In genomic region chr6:154558984-154559383, GRCh38 we compare ENCODE assay signal across 17 cellular contexts.
"Had no signal": no experiment of that assay in that cellular context is flagged by ENCODE, and none has a peak within 500 bp of the region (broad histone marks: within the 10 kb centered on the region; RNA-seq: fewer than 3 reads in every experiment).

No MANE protein-coding gene starts in this region.

- DNase-seq: cortex of kidney; dorsolateral prefrontal cortex; effector CD8-positive, alpha-beta T cell; heart left ventricle; hippocampal formation; left colon; mammary epithelial cell; naive thymus-derived CD4-positive, alpha-beta T cell; psoas muscle; sigmoid colon; stimulated activated CD4-positive, alpha-beta T cell treated with anti-CD3 and anti-CD28 coated beads, Interleukin-12 subunit alpha, Interleukin-12 subunit beta, amount 100 ng/mL, for 4 hours; stimulated activated naive CD4-positive, alpha-beta T cell treated with Interleukin-2 at 50 U/mL for 16 hours; trophoblast cell had no signal

- H3K4me3 ChIP-seq: dorsolateral prefrontal cortex, heart left ventricle, psoas muscle, sigmoid colon, skin epidermis had no signal

- H3K36me3 ChIP-seq: heart left ventricle, neutrophil, sigmoid colon had no signal

- H3K9me3 Mint-ChIP-seq: naive thymus-derived CD4-positive, alpha-beta T cell had no signal

- H3K4me3 Mint-ChIP-seq: naive thymus-derived CD4-positive, alpha-beta T cell had no signal

- ATAC-seq: esophagus mucosa; left colon; naive thymus-derived CD4-positive, alpha-beta T cell; psoas muscle had no signal

- H3K9me3 ChIP-seq: heart left ventricle, neutrophil, psoas muscle, sigmoid colon had no signal

- H3K4me1 ChIP-seq: psoas muscle had no signal

- H3K27me3 ChIP-seq: heart left ventricle, neutrophil, sigmoid colon had no signal

- H3K36me3 Mint-ChIP-seq: naive thymus-derived CD4-positive, alpha-beta T cell had no signal

- H3K27ac Mint-ChIP-seq: naive thymus-derived CD4-positive, alpha-beta T cell had no signal

- H3K27ac ChIP-seq: dorsolateral prefrontal cortex, heart left ventricle, neutrophil, psoas muscle, sigmoid colon, skin epidermis had no signal

- FAIRE-seq: frontal cortex had no signal
